8 cellular contexts compared by ENCODE assay signal in genomic region chrX:103063918-103064434, GRCh38. TPM values are rescaled to one million over a fixed set of nuclear protein-coding genes. Genes with fewer than 3 reads are reported as not detected.
A peak's percentile ranks its signal among the peaks of the same experiment; 100 is the strongest.
DNase-seq lines count a peak whose midpoint lies in the region; ATAC-seq and TF ChIP-seq lines count a peak whose summit lies in the region.

Gene BEX1, minus strand, starts transcription at chrX:103064171. Its CDS starts 897 bp downstream, at chrX:103063274.

- 0 to 2% methylated on average over 3 to 17 of the region's 39 CpGs for WGBS in mesodermal cell (ENCODE audit: insufficient coverage in 2 of 2), 2 experiments
- 0 to 24% methylated on average over 2 to 36 of the region's 39 CpGs for WGBS in upper lobe of left lung, 2 donors

- intact Hi-C loops in Right ventricle myocardium superior (cut with DNase I) = no loop called here
- intact Hi-C loops in dendritic cell treated with granulocyte-macrophage colony-stimulating factor and Interleukin-4, amounts not matched to agents 40 ng/mL and 50 ng/mL, for 4 days (cut with micrococcal nuclease) = no loop called here

- TF ChIP-seq EP300 in upper lobe of left lung (IDR thresholded peaks at IDR 0.05) = no peak

- no peaks in the 10 kb centered on the region for H3K9me3 Mint-ChIP-seq in dendritic cell treated with granulocyte-macrophage colony-stimulating factor and Interleukin-4, amounts not matched to agents 40 ng/mL and 50 ng/mL, for 4 days

- no peaks in the 10 kb centered on the region for H3K4me1 ChIP-seq in cardiac muscle cell (ENCODE audit: low read depth)
- no peaks in the 10 kb centered on the region for H3K4me1 ChIP-seq in mesodermal cell (ENCODE audit: control insufficient read depth, insufficient read depth, low read length, poor library complexity, severe bottlenecking)
- peaks cover 0 to 8% (median 0%) of the 10 kb centered on the region in 4 donors for H3K4me1 ChIP-seq in upper lobe of left lung

- ATAC-seq in Right ventricle myocardium superior (ENCODE audit: poor library complexity) (no peak), upper lobe of left lung (ENCODE audit: low FRiP score in 2 of 2) (peak in 1 of 2 donors; percentile 55), HG02798 (IDR thresholded peaks at IDR 0.05; ENCODE audit: poor library complexity, unreplicated experiment) (no peak), HG02852 (IDR thresholded peaks at IDR 0.05; ENCODE audit: unreplicated experiment) (no peak)

- H3K36me3 Mint-ChIP-seq in dendritic cell treated with granulocyte-macrophage colony-stimulating factor and Interleukin-4, amounts not matched to agents 40 ng/mL and 50 ng/mL, for 4 days (ENCODE audit: low read depth) = no peaks in the 10 kb centered on the region

- H3K27me3 ChIP-seq in cardiac muscle cell = no peaks in the 10 kb centered on the region
- H3K27me3 ChIP-seq in upper lobe of left lung = no peaks in the 10 kb centered on the region

- H3K27me3 Mint-ChIP-seq in dendritic cell treated with granulocyte-macrophage colony-stimulating factor and Interleukin-4, amounts not matched to agents 40 ng/mL and 50 ng/mL, for 4 days = peaks cover 23% of the 10 kb centered on the region

- peak within 1 kb of the TSS; percentile 45 for H3K4me3 Mint-ChIP-seq in dendritic cell treated with granulocyte-macrophage colony-stimulating factor and Interleukin-4, amounts not matched to agents 40 ng/mL and 50 ng/mL, for 4 days

- no peak for TF ChIP-seq POLR2A in upper lobe of left lung (IDR thresholded peaks at IDR 0.05)

- TF ChIP-seq CTCF in cardiac muscle cell (IDR thresholded peaks at IDR 0.05; ENCODE audit: low read depth, low read length) (no peak), upper lobe of left lung (IDR thresholded peaks at IDR 0.05) (no peak)

- H3K36me3 ChIP-seq in cardiac muscle cell (no peaks in the 10 kb centered on the region), mesodermal cell (ENCODE audit: control insufficient read depth, insufficient read depth, low read length) (no peaks in the 10 kb centered on the region), upper lobe of left lung (no peaks in the 10 kb centered on the region)

- no peak within 1 kb of the TSS for H3K27ac Mint-ChIP-seq in dendritic cell treated with granulocyte-macrophage colony-stimulating factor and Interleukin-4, amounts not matched to agents 40 ng/mL and 50 ng/mL, for 4 days

- DNase-seq in cardiac muscle cell (ENCODE audit: low read depth in 1 of 2, low spot score in 1 of 2) (peak; percentile 74 to 87), Right ventricle myocardium superior (no peak), NOMO-1 treated with DMSO at 0.1 percent for 48 hours (lab: John Stamatoyannopoulos, UW; ENCODE audit: unreplicated experiment) (peak; percentile 66), upper lobe of left lung (peak in 1 of 2 donors; percentile 77)

- H3K27ac ChIP-seq in cardiac muscle cell = peak within 1 kb of the TSS; percentile 28
- H3K27ac ChIP-seq in mesodermal cell (ENCODE audit: low read depth, low read length, severe bottlenecking) = peak within 1 kb of the TSS; percentile 64
- H3K27ac ChIP-seq in upper lobe of left lung = no peak within 1 kb of the TSS

- H3K9me3 ChIP-seq in cardiac muscle cell (ENCODE audit: low read depth) = no peaks in the 10 kb centered on the region
- H3K9me3 ChIP-seq in mesodermal cell (ENCODE audit: control insufficient read depth, low read length) = no peaks in the 10 kb centered on the region
- no peaks in the 10 kb centered on the region for H3K9me3 ChIP-seq in upper lobe of left lung

- peaks cover 10% of the 10 kb centered on the region for H3K4me1 Mint-ChIP-seq in dendritic cell treated with granulocyte-macrophage colony-stimulating factor and Interleukin-4, amounts not matched to agents 40 ng/mL and 50 ng/mL, for 4 days (ENCODE audit: low read depth)

- peak within 1 kb of the TSS; percentile 63 for H3K4me3 ChIP-seq in cardiac muscle cell
- peak within 1 kb of the TSS; percentile 49 for H3K4me3 ChIP-seq in mesodermal cell (ENCODE audit: extremely low read depth, insufficient read depth, low read length, poor library complexity, severe bottlenecking)
- peak within 1 kb of the TSS in 3 of 4 donors; percentile 30 to 49 (median 32) for H3K4me3 ChIP-seq in upper lobe of left lung

RNA-seq across cellular contexts. Expression of gene BEX1, which starts in this region (rescaled TPM):
- total RNA-seq in cardiac muscle cell = 102 and 179 TPM in 2 replicates
- 96.5 and 166 TPM in 2 replicates for polyA plus RNA-seq in cardiac muscle cell
- total RNA-seq in Right ventricle myocardium superior = 0.97 TPM
- polyA plus RNA-seq in mesodermal cell (2013, experiment 1 of 2) = 132 TPM
- polyA plus RNA-seq in mesodermal cell (2013, experiment 2 of 2) = 96.6 TPM
- 1 to 10 TPM in 2 of 6 donors, under 1 TPM in 1, not detected in 3; 0.34 to 2.1 (median 1.4) TPM for total RNA-seq in upper lobe of left lung

Comparison
In these comparisons a context has a peak if more than half of its experiments do, and no peak if none do; other contexts are left out.
1. RNA of gene BEX1 (total RNA-seq): 102 to 179 TPM in cardiac muscle cell; 0.97 TPM in Right ventricle myocardium superior (single experiment) and 0.34 to 2.1 TPM in upper lobe of left lung; every median in the first group is over 10 times any median in the second.
2. H3K27ac ChIP-seq: peak in cardiac muscle cell (single experiment) and mesodermal cell (single experiment); none in upper lobe of left lung (0 of 4).
3. Peak in every context shown above with its lines, with median percentiles within 50 percentile points of each other: H3K4me3 ChIP-seq.